Comparison of ENCODE assay signal across 9 cellular contexts in the genomic region with DNA sequence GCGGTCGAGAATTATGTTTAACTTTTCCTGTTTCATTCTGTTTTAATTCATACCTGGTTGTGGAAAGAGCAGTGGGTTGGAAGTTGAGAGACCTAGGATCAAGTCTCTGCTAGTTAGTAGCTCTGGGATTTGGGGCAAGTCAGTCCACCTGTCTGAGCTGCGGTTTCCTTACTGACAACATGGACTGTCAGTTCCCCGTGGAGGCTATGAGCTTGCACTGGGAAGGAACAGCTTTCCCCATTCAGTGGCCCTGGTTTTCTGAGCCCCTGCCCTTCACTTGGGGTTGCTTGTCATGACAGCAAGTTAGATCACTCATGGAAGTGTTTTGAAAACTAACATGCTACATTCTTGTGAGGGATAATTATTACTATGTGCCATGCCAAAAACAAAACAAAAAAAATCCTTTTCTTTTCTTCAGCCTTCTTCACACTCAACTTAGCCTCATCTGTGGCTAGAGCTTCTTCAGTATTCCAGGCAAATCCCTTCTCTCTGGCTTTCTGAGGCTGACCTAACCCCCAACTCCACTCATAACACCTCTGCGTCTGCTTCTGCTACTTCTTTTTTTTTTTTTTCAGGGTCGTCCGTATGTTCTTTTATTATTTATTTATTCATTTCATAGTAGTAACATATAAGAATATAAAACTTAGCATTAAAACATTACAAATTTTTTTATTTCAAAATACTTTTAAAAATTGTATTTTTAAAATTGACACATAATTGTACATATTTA. TPM values are rescaled to one million over a fixed set of nuclear protein-coding genes. Genes with fewer than 3 reads are reported as not detected.
DNase-seq lines count a peak whose midpoint lies in the region; TF ChIP-seq lines count a peak whose summit lies in the region.
"Had no signal": no experiment of that assay in that cellular context is flagged by ENCODE, and none has a peak within 500 bp of the region (broad histone marks: within the 10 kb centered on the region; RNA-seq: fewer than 3 reads in every experiment).

No MANE protein-coding gene starts in this region.

- H3K4me3 Mint-ChIP-seq in dendritic cell treated with granulocyte-macrophage colony-stimulating factor and Interleukin-4, amounts not matched to agents 40 ng/mL and 50 ng/mL, for 4 days: no peak overlapping the region
- H3K4me3 Mint-ChIP-seq in nephron: peak overlapping the region in 1 of 3 experiments; percentile 47
- H3K4me3 Mint-ChIP-seq: natural killer cell had no signal

- peak overlapping the region; percentile 93 for H3K27ac Mint-ChIP-seq in dendritic cell treated with granulocyte-macrophage colony-stimulating factor and Interleukin-4, amounts not matched to agents 40 ng/mL and 50 ng/mL, for 4 days
- peak overlapping the region; percentile 85 to 96 (median 92) for H3K27ac Mint-ChIP-seq in nephron

- no peak overlapping the region for H3K4me3 ChIP-seq in lower leg skin (ENCODE audit: low read depth, poor library complexity, severe bottlenecking)

- WGBS in lower leg skin, 2 donors: 38 to 41% methylated on average over 7 of the region's 7 CpGs

- peaks cover 5% of the 10 kb centered on the region for H3K36me3 Mint-ChIP-seq in dendritic cell treated with granulocyte-macrophage colony-stimulating factor and Interleukin-4, amounts not matched to agents 40 ng/mL and 50 ng/mL, for 4 days (ENCODE audit: low read depth)
- no peaks in the 10 kb centered on the region for H3K36me3 Mint-ChIP-seq in nephron (ENCODE audit: low read depth)
- H3K36me3 Mint-ChIP-seq: natural killer cell had no signal

- peaks cover 70% of the 10 kb centered on the region for H3K4me1 Mint-ChIP-seq in dendritic cell treated with granulocyte-macrophage colony-stimulating factor and Interleukin-4, amounts not matched to agents 40 ng/mL and 50 ng/mL, for 4 days (ENCODE audit: low read depth)
- H3K4me1 Mint-ChIP-seq in nephron: peaks cover 69% of the 10 kb centered on the region

- CTCF ChIA-PET in HEK293T (lab: Yijun Ruan, JAX): interaction anchor here (0.9 to 1.4 kb wide), 3 partner anchors 16 to 127 kb away, joined by 3 to 4 read pairs (median 3); no protein-coding TSS in a partner anchor

- TF ChIP-seq CTCF in C4-2B (conservative IDR thresholded peaks at IDR 0.05) (no peak), nephron (IDR thresholded peaks at IDR 0.05; ENCODE audit: unreplicated experiment in 3 of 3) (no peak), lower leg skin (IDR thresholded peaks at IDR 0.05) (no peak)

- H3K9me3 Mint-ChIP-seq in dendritic cell treated with granulocyte-macrophage colony-stimulating factor and Interleukin-4, amounts not matched to agents 40 ng/mL and 50 ng/mL, for 4 days: no peaks in the 10 kb centered on the region
- H3K9me3 Mint-ChIP-seq in nephron: no peaks in the 10 kb centered on the region
- H3K9me3 Mint-ChIP-seq: natural killer cell had no signal

- peak overlapping the region; percentile 84 for H3K27ac ChIP-seq in C4-2B

- DNase-seq in NCI-H2107 (lab: John Stamatoyannopoulos, UW): peak; percentile 29
- no peak for DNase-seq in lower leg skin (ENCODE audit: low spot score in 2 of 2)
- DNase-seq in HEK293T (ENCODE audit: extremely low spot score): no peak
- DNase-seq in NAMALWA (ENCODE audit: low spot score): no peak
- DNase-seq in T-helper 9 cell: no peak
- DNase-seq: natural killer cell had no signal

- POLR2A ChIA-PET in HEK293T (lab: Yijun Ruan, JAX): interaction anchor here (0.6 to 3.0 kb wide), 6 partner anchors 10 to 92 kb away, joined by 3 to 35 read pairs (median 4); a partner anchor contains a TSS

- H3K27me3 Mint-ChIP-seq in dendritic cell treated with granulocyte-macrophage colony-stimulating factor and Interleukin-4, amounts not matched to agents 40 ng/mL and 50 ng/mL, for 4 days: no peaks in the 10 kb centered on the region
- H3K27me3 Mint-ChIP-seq in nephron (ENCODE audit: low read depth): no peaks in the 10 kb centered on the region

- intact Hi-C loops in dendritic cell treated with granulocyte-macrophage colony-stimulating factor and Interleukin-4, amounts not matched to agents 40 ng/mL and 50 ng/mL, for 4 days (cut with micrococcal nuclease): no loop called here
- intact Hi-C loops in lower leg skin (cut with DNase I; ENCODE audit: low total_unique reads): no loop called here

- TF ChIP-seq POLR2A in lower leg skin (IDR thresholded peaks at IDR 0.05): no peak

TF ChIP-seq in HEK293T, 16 proteins besides CTCF, POLR2A, EP300 and RAD21:
- TF ChIP-seq FOXM1 (IDR thresholded peaks at IDR 0.05; ENCODE audit: borderline replicate concordance): no peak
- no peak for TF ChIP-seq FOXA1 (IDR thresholded peaks at IDR 0.05)
- TF ChIP-seq CTBP1 (IDR thresholded peaks at IDR 0.05; ENCODE audit: borderline replicate concordance): no peak
- TF ChIP-seq ELF4 (IDR thresholded peaks at IDR 0.05): no peak
TF ChIP-seq in HEK293T: peak in this region for 0.

RNA-seq across cellular contexts. Expression of a gene that starts 43.0 kb away (rescaled TPM):
- total RNA-seq in lower leg skin: 10 to 100 TPM; 29.0 to 38.0 (median 36.0) TPM
